Comparison of ENCODE assay signal across 21 cellular contexts in the genomic region with DNA sequence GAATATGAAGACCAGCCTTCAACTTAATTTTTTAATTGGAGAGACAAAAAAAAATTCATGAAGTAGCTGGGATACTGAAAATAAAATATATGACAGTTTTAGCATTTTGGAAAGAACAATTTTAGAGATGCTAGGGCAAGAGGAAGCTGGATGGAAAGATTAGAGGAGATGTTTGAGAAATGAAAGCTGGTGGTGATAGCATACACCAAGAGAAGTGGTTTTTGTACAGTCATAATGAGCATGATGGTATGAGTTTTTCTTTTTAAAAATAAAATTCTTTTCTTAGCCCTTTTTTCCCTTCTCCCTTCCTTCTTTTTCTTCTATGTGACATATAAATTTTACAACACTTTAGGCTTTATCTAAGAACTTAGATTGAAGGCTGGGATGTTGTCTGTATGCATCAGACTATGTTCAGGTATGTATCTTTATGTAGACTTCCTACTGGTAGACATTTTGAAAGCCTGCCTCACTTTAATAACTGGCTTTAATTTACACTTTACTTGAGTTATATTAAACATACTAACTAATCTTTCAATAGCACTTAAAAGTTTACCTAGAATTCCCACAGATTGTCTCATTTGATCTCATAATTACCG.
DNase-seq lines count a peak whose midpoint lies in the region; ATAC-seq, FAIRE-seq and TF ChIP-seq lines count a peak whose summit lies in the region.
"Had no signal": no experiment of that assay in that cellular context is flagged by ENCODE, and none has a peak within 500 bp of the region (broad histone marks: within the 10 kb centered on the region; RNA-seq: fewer than 3 reads in every experiment).

No MANE protein-coding gene starts in this region.

- no peak overlapping the region for H3K4me3 Mint-ChIP-seq in activated B cell treated with CpG ODN at 0.5 μM for 24 hours
- H3K4me3 Mint-ChIP-seq: activated CD4-positive, alpha-beta memory T cell treated with anti-CD3 and anti-CD28 coated beads for 36 hours; CD8-positive, alpha-beta T cell; dendritic cell treated with granulocyte-macrophage colony-stimulating factor and Interleukin-4, amounts not matched to agents 40 ng/mL and 50 ng/mL, for 4 days; naive thymus-derived CD8-positive, alpha-beta T cell had no signal

- ATAC-seq in GM18508 (IDR thresholded peaks at IDR 0.05; ENCODE audit: insufficient read depth, unreplicated experiment) (peak; percentile 52), GM19351 (IDR thresholded peaks at IDR 0.05; ENCODE audit: unreplicated experiment) (peak; percentile 92), HG02885 (IDR thresholded peaks at IDR 0.05; ENCODE audit: poor library complexity, unreplicated experiment) (peak; percentile 80), activated B cell treated with CpG ODN at 0.5 μM for 24 hours (ENCODE audit: low read depth) (peak; percentile 40)
- ATAC-seq: CD8-positive, alpha-beta T cell; foreskin keratinocyte; naive thymus-derived CD8-positive, alpha-beta T cell had no signal

- DNase-seq in activated B cell treated with CpG ODN at 0.5 μM for 24 hours, result no peak
- DNase-seq in putamen (ENCODE audit: low spot score), result no peak
- DNase-seq in activated CD4-positive, alpha-beta T cell treated with anti-CD3 and anti-CD28 coated beads for 48 hours, result no peak
- no peak for DNase-seq in activated CD4-positive, alpha-beta T cell treated with anti-CD3 and anti-CD28 coated beads for 1 hour
- no peak for DNase-seq in frontal cortex (ENCODE audit: low spot score in 2 of 2)
- DNase-seq: activated CD4-positive, alpha-beta memory T cell treated with anti-CD3 and anti-CD28 coated beads for 36 hours; CD8-positive, alpha-beta T cell; foreskin keratinocyte; kidney glomerular epithelial cell; mesenchymal stem cell; naive thymus-derived CD8-positive, alpha-beta T cell; NCI-H1092 treated with DMSO at 0.1 percent for 48 hours; NCI-H526; posterior cingulate gyrus; Right ventricle myocardium superior; stimulated activated CD4-positive, alpha-beta T cell treated with anti-CD3 and anti-CD28 coated beads, Interleukin-1b, Interleukin-23, amount 100 ng/mL, for 48 hours had no signal

- CTCF ChIA-PET in activated B cell treated with CpG ODN at 0.5 μM for 24 hours (lab: Charles Lee), result no interaction called here

- FAIRE-seq in frontal cortex (lab: Jason Lieb, UNC), result no peak
- FAIRE-seq: urothelium cell line had no signal

- intact Hi-C loops in activated B cell treated with CpG ODN at 0.5 μM for 24 hours (cut with micrococcal nuclease), result no loop called here

- no peaks in the 10 kb centered on the region for H3K9me3 Mint-ChIP-seq in activated B cell treated with CpG ODN at 0.5 μM for 24 hours
- H3K9me3 Mint-ChIP-seq: activated CD4-positive, alpha-beta memory T cell treated with anti-CD3 and anti-CD28 coated beads for 36 hours; CD8-positive, alpha-beta T cell; naive thymus-derived CD8-positive, alpha-beta T cell had no signal

- H3K4me1 Mint-ChIP-seq in activated B cell treated with CpG ODN at 0.5 μM for 24 hours, result peaks cover 10% of the 10 kb centered on the region
- H3K4me1 Mint-ChIP-seq: naive thymus-derived CD8-positive, alpha-beta T cell had no signal

- no peak for TF ChIP-seq CTCF in activated B cell treated with CpG ODN at 0.5 μM for 24 hours (IDR thresholded peaks at IDR 0.05)

- H3K27ac Mint-ChIP-seq in activated B cell treated with CpG ODN at 0.5 μM for 24 hours, result no peak overlapping the region
- H3K27ac Mint-ChIP-seq: activated CD4-positive, alpha-beta memory T cell treated with anti-CD3 and anti-CD28 coated beads for 36 hours; CD8-positive, alpha-beta T cell; dendritic cell treated with granulocyte-macrophage colony-stimulating factor and Interleukin-4, amounts not matched to agents 40 ng/mL and 50 ng/mL, for 4 days; naive thymus-derived CD8-positive, alpha-beta T cell had no signal

- no peaks in the 10 kb centered on the region for H3K27me3 Mint-ChIP-seq in activated B cell treated with CpG ODN at 0.5 μM for 24 hours
- H3K27me3 Mint-ChIP-seq: activated CD4-positive, alpha-beta memory T cell treated with anti-CD3 and anti-CD28 coated beads for 36 hours; dendritic cell treated with granulocyte-macrophage colony-stimulating factor and Interleukin-4, amounts not matched to agents 40 ng/mL and 50 ng/mL, for 4 days had no signal

- POLR2A ChIA-PET in activated B cell treated with CpG ODN at 0.5 μM for 24 hours (lab: Charles Lee), result interaction anchor here (0.9 kb wide), 1 partner anchor 10 kb away, joined by 3 read pairs; no protein-coding TSS in a partner anchor

- H3K36me3 Mint-ChIP-seq in activated B cell treated with CpG ODN at 0.5 μM for 24 hours (ENCODE audit: low read depth), result no peaks in the 10 kb centered on the region
- H3K36me3 Mint-ChIP-seq: activated CD4-positive, alpha-beta memory T cell treated with anti-CD3 and anti-CD28 coated beads for 36 hours; CD8-positive, alpha-beta T cell; naive thymus-derived CD8-positive, alpha-beta T cell had no signal

Comparison
In these comparisons a context has a peak if more than half of its experiments do, and no peak if none do; other contexts are left out.
1. ATAC-seq: peak in every context shown above with its lines; median percentile 92 in GM19351; 80 in HG02885; 52 in GM18508; 40 in activated B cell treated with CpG ODN at 0.5 μM for 24 hours.